ENCODE assay signal across 17 cellular contexts in the genomic region with DNA sequence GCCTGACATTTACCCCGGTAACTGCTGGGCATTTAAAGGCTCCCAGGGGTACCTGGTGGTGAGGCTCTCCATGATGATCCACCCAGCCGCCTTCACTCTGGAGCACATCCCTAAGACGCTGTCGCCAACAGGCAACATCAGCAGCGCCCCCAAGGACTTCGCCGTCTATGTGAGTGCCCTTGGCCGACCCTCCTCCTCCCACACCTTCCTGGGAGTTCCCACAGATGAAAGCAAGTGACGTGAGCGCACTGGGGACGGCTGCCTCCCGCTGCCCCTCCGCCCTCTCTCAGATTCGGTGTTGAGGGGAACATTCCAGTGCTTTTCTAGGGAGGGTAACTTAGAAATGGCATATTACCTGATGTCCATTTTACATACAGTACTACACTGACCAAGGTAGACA. TPM values are rescaled to one million over a fixed set of nuclear protein-coding genes. Genes with fewer than 3 reads are reported as not detected.
A peak's percentile ranks its signal among the peaks of the same experiment; 100 is the strongest.
DNase-seq lines count a peak whose midpoint lies in the region; ATAC-seq and TF ChIP-seq lines count a peak whose summit lies in the region.
"Had no signal": no experiment of that assay in that cellular context is flagged by ENCODE, and none has a peak within 500 bp of the region (broad histone marks: within the 10 kb centered on the region; RNA-seq: fewer than 3 reads in every experiment).

No MANE protein-coding gene starts in this region.

- WGBS in gastroesophageal sphincter (ENCODE audit: low coverage in 1 of 2), 2 donors: 61 to 66% methylated on average over 6 to 7 of the region's 14 CpGs
- WGBS in sigmoid colon, 2 donors: 88 to 93% methylated on average over 14 of the region's 14 CpGs

- H3K9me3 Mint-ChIP-seq in activated naive CD4-positive, alpha-beta T cell treated with anti-CD3 and anti-CD28 coated beads, Interleukin-2, amount 50 U/mL, for 24 hours: no peaks in the 10 kb centered on the region
- H3K9me3 Mint-ChIP-seq: stimulated activated effector memory CD8-positive, alpha-beta T cell treated with anti-CD3 and anti-CD28 coated beads, Interleukin-12 subunit alpha, Interleukin-12 subunit beta, amount 100 ng/mL, for 72 hours had no signal

- peaks cover 0 to 80% of the 10 kb centered on the region in 2 donors for H3K36me3 ChIP-seq in gastroesophageal sphincter
- H3K36me3 ChIP-seq in sigmoid colon: peaks cover 4 to 70% (median 43%) of the 10 kb centered on the region in 4 donors
- peaks cover 62% of the 10 kb centered on the region for H3K36me3 ChIP-seq in upper lobe of right lung
- peaks cover 60% of the 10 kb centered on the region for H3K36me3 ChIP-seq in BE2C

- no peak for DNase-seq in activated naive CD4-positive, alpha-beta T cell treated with Interleukin-2 at 50 U/mL for 16 hours
- DNase-seq in sigmoid colon (no peak), upper lobe of right lung (no peak), NCI-H146 (lab: John Stamatoyannopoulos, UW) (no peak), BE2C (no peak)
- no peak for DNase-seq in stimulated activated CD4-positive, alpha-beta T cell treated with anti-CD3 and anti-CD28 coated beads, Interleukin-2, amount 100 ng/mL, for 24 hours
- DNase-seq: ACHN; activated T-cell treated with anti-CD3 and anti-CD28 coated beads, Interleukin-2, amount 50 U/mL, for 1 hour; C1 segment of cervical spinal cord; H7; hypothalamus; right lobe of liver; SHP77 had no signal

- peak overlapping the region; percentile 55 to 97 (median 90) for H3K27ac ChIP-seq in gastroesophageal sphincter
- H3K27ac ChIP-seq in sigmoid colon: peak overlapping the region; percentile 50 to 89 (median 81)
- peak overlapping the region; percentile 11 for H3K27ac ChIP-seq in upper lobe of right lung
- H3K27ac ChIP-seq: right lobe of liver had no signal

- H3K4me3 ChIP-seq in gastroesophageal sphincter (no peak overlapping the region), sigmoid colon (no peak overlapping the region), upper lobe of right lung (no peak overlapping the region), BE2C (ENCODE audit: low read depth, low read length) (no peak overlapping the region)
- H3K4me3 ChIP-seq: right lobe of liver had no signal

- peaks cover 19% of the 10 kb centered on the region for H3K4me1 Mint-ChIP-seq in activated naive CD4-positive, alpha-beta T cell treated with anti-CD3 and anti-CD28 coated beads, Interleukin-2, amount 50 U/mL, for 24 hours

- TF ChIP-seq EP300 in gastroesophageal sphincter (IDR thresholded peaks at IDR 0.05) (no peak), sigmoid colon (IDR thresholded peaks at IDR 0.05) (no peak)

- TF ChIP-seq CTCF in gastroesophageal sphincter (IDR thresholded peaks at IDR 0.05): no peak
- no peak for TF ChIP-seq CTCF in sigmoid colon (IDR thresholded peaks at IDR 0.05)
- TF ChIP-seq CTCF in upper lobe of right lung (IDR thresholded peaks at IDR 0.05): no peak
- TF ChIP-seq CTCF in BE2C (IDR thresholded peaks at IDR 0.05; ENCODE audit: low read depth, low read length): no peak

- ATAC-seq in gastroesophageal sphincter: no peak
- no peak for ATAC-seq in upper lobe of right lung
- ATAC-seq: right lobe of liver; stimulated activated effector memory CD8-positive, alpha-beta T cell treated with anti-CD3 and anti-CD28 coated beads, Interleukin-12 subunit alpha, Interleukin-12 subunit beta, amount 100 ng/mL, for 72 hours had no signal

- peaks cover 15% of the 10 kb centered on the region for H3K36me3 Mint-ChIP-seq in activated naive CD4-positive, alpha-beta T cell treated with anti-CD3 and anti-CD28 coated beads, Interleukin-2, amount 50 U/mL, for 24 hours

- no peak overlapping the region for H3K4me3 Mint-ChIP-seq in activated naive CD4-positive, alpha-beta T cell treated with anti-CD3 and anti-CD28 coated beads, Interleukin-2, amount 50 U/mL, for 24 hours
- H3K4me3 Mint-ChIP-seq: brain; stimulated activated effector memory CD8-positive, alpha-beta T cell treated with anti-CD3 and anti-CD28 coated beads, Interleukin-12 subunit alpha, Interleukin-12 subunit beta, amount 100 ng/mL, for 72 hours had no signal

- H3K27ac Mint-ChIP-seq in activated naive CD4-positive, alpha-beta T cell treated with anti-CD3 and anti-CD28 coated beads, Interleukin-2, amount 50 U/mL, for 24 hours: peak overlapping the region; percentile 46
- H3K27ac Mint-ChIP-seq: brain; stimulated activated effector memory CD8-positive, alpha-beta T cell treated with anti-CD3 and anti-CD28 coated beads, Interleukin-12 subunit alpha, Interleukin-12 subunit beta, amount 100 ng/mL, for 72 hours had no signal

- H3K27me3 ChIP-seq in gastroesophageal sphincter (no peaks in the 10 kb centered on the region), sigmoid colon (no peaks in the 10 kb centered on the region), upper lobe of right lung (no peaks in the 10 kb centered on the region), BE2C (no peaks in the 10 kb centered on the region)
- H3K27me3 ChIP-seq: right lobe of liver had no signal

- H3K27me3 Mint-ChIP-seq in activated naive CD4-positive, alpha-beta T cell treated with anti-CD3 and anti-CD28 coated beads, Interleukin-2, amount 50 U/mL, for 24 hours: no peaks in the 10 kb centered on the region
- H3K27me3 Mint-ChIP-seq: brain had no signal

- intact Hi-C loops in sigmoid colon (cut with DNase I) (no loop called here), upper lobe of right lung (cut with DNase I) (no loop called here)

- H3K9me3 ChIP-seq in gastroesophageal sphincter (no peaks in the 10 kb centered on the region), sigmoid colon (no peaks in the 10 kb centered on the region), upper lobe of right lung (no peaks in the 10 kb centered on the region), BE2C (no peaks in the 10 kb centered on the region)
- H3K9me3 ChIP-seq: right lobe of liver had no signal

- H3K4me1 ChIP-seq in gastroesophageal sphincter: peaks cover 2 to 76% (median 27%) of the 10 kb centered on the region in 3 donors
- peaks cover 0 to 47% (median 37%) of the 10 kb centered on the region in 4 donors for H3K4me1 ChIP-seq in sigmoid colon
- H3K4me1 ChIP-seq in upper lobe of right lung: peaks cover 24% of the 10 kb centered on the region
- H3K4me1 ChIP-seq in BE2C: peaks cover 5% of the 10 kb centered on the region

- TF ChIP-seq POLR2A in gastroesophageal sphincter (IDR thresholded peaks at IDR 0.05): no peak
- no peak for TF ChIP-seq POLR2A in sigmoid colon (IDR thresholded peaks at IDR 0.05)

RNA-seq across cellular contexts. Expression of gene GET4, which starts 7.0 kb away (rescaled TPM):
- total RNA-seq in gastroesophageal sphincter (10 to 100 TPM; 18.4 to 34.8 (median 28.7) TPM), sigmoid colon (10 to 100 TPM; 20.3 to 32.4 (median 25.4) TPM), upper lobe of right lung (35.1 TPM)
- 10 to 100 TPM; 25.8 to 51.4 (median 31.2) TPM for polyA plus RNA-seq in sigmoid colon
- 190 TPM for polyA plus RNA-seq in BE2C (2012; ENCODE audit: insufficient read depth, insufficient read length, low read depth)

RNA-seq across cellular contexts. Expression of gene SUN1, which starts 37.1 kb away (rescaled TPM):
- total RNA-seq in gastroesophageal sphincter (100 to 1,000 TPM; 151 to 261 (median 231) TPM), sigmoid colon (100 to 1,000 TPM; 108 to 130 (median 119) TPM), upper lobe of right lung (127 TPM)
- 10 to 100 TPM; 23.4 to 71.0 (median 30.1) TPM for polyA plus RNA-seq in sigmoid colon
- 196 TPM for polyA plus RNA-seq in BE2C (2012; ENCODE audit: insufficient read depth, insufficient read length, low read depth)

Comparison
In these comparisons a context has a peak if more than half of its experiments do, and no peak if none do; other contexts are left out.
1. H3K27ac ChIP-seq: peak in every context shown above with its lines; median percentile 90 in gastroesophageal sphincter; 81 in sigmoid colon; 11 in upper lobe of right lung.